ENCODE assay signal across 20 cellular contexts in genomic region chr5:161399996-161400562, GRCh38.
"Had no signal": no experiment of that assay in that cellular context is flagged by ENCODE, and none has a peak within 500 bp of the region (broad histone marks: within the 10 kb centered on the region; RNA-seq: fewer than 3 reads in every experiment).

No MANE protein-coding gene starts in this region.

- H3K36me3 ChIP-seq: lower lobe of right lung, stomach had no signal

- H3K4me3 ChIP-seq: coronary artery, lower lobe of right lung, stomach had no signal

- H3K27ac ChIP-seq: coronary artery, lower lobe of right lung, stomach had no signal

- FAIRE-seq: islet of Langerhans, small intestine had no signal

- ATAC-seq: activated CD4-positive, CD25-positive, alpha-beta regulatory T cell treated with anti-CD3 and anti-CD28 coated beads, Interleukin-2, amount 50 U/mL, for 24 hours; activated CD8-positive, alpha-beta T cell treated with anti-CD3 and anti-CD28 coated beads, Interleukin-2, amount 10 ng/mL, durations not matched to agents 7 days and 5 days; left colon; lower lobe of right lung; natural killer cell; right cardiac atrium; stimulated activated effector memory CD8-positive, alpha-beta T cell treated with anti-CD3 and anti-CD28 coated beads, Interleukin-12 subunit alpha, Interleukin-12 subunit beta, amount 100 ng/mL, for 72 hours had no signal

- H3K4me1 ChIP-seq: lower lobe of right lung, stomach had no signal

- DNase-seq: activated CD4-positive, alpha-beta T cell treated with anti-CD3 and anti-CD28 coated beads, Interleukin-2, amount 10 ng/mL, durations not matched to agents 7 days and 5 days; activated CD8-positive, alpha-beta T cell treated with anti-CD3 and anti-CD28 coated beads, Interleukin-2, amount 10 ng/mL, durations not matched to agents 7 days and 5 days; activated naive CD4-positive, alpha-beta T cell treated with Interleukin-2 at 50 U/mL for 16 hours; activated T-cell treated with anti-CD3 and anti-CD28 coated beads, Interleukin-2, amount 50 U/mL, for 24 hours; anterior cingulate cortex; erythroblast; foreskin melanocyte; glutamatergic neuron; hippocampal formation; left colon; lower lobe of right lung; natural killer cell; right cardiac atrium; small intestine; stimulated activated CD4-positive, alpha-beta T cell treated with anti-CD3 and anti-CD28 coated beads, Interleukin-4, amount 100 ng/mL, for 24 hours; stomach had no signal

- H3K27me3 ChIP-seq: stomach had no signal

- H3K9me3 ChIP-seq: lower lobe of right lung, stomach had no signal
